ENCODE assay signal across 23 cellular contexts in genomic region chr14:71382315-71382714, GRCh38.
"Had no signal": no experiment of that assay in that cellular context is flagged by ENCODE, and none has a peak within 500 bp of the region (broad histone marks: within the 10 kb centered on the region; RNA-seq: fewer than 3 reads in every experiment).

No MANE protein-coding gene starts in this region.

- DNase-seq: activated CD4-positive, alpha-beta T cell treated with anti-CD3 and anti-CD28 coated beads, Interleukin-2, amount 10 ng/mL, durations not matched to agents 7 days and 5 days; activated CD8-positive, alpha-beta memory T cell treated with anti-CD3 and anti-CD28 coated beads, Interleukin-2, amount 10 ng/mL, durations not matched to agents 7 days and 5 days; activated CD8-positive, alpha-beta T cell treated with anti-CD3 and anti-CD28 coated beads for 36 hours; activated gamma-delta T cell; activated naive CD4-positive, alpha-beta T cell treated with anti-CD3 and anti-CD28 coated beads, Interleukin-2, amount 50 U/mL, for 16 hours; activated T-cell treated with anti-CD3 and anti-CD28 coated beads for 4 hours; anterior cingulate cortex; body of pancreas; dermis blood vessel endothelial cell; effector CD8-positive, alpha-beta T cell; erythroblast; foreskin keratinocyte; immature natural killer cell; left ventricle myocardium superior; mammary epithelial cell; midbrain; nephron progenitor cell; pancreas; right cardiac atrium; stimulated activated CD4-positive, alpha-beta T cell treated with anti-CD3 and anti-CD28 coated beads, Interleukin-1b, Interleukin-23, amount 100 ng/mL, for 48 hours; transverse colon had no signal

- H3K27ac Mint-ChIP-seq: activated CD4-positive, alpha-beta T cell treated with anti-CD3 and anti-CD28 coated beads, Interleukin-2, amount 10 ng/mL, durations not matched to agents 7 days and 5 days; activated CD8-positive, alpha-beta memory T cell treated with anti-CD3 and anti-CD28 coated beads, Interleukin-2, amount 10 ng/mL, durations not matched to agents 7 days and 5 days; activated CD8-positive, alpha-beta T cell treated with anti-CD3 and anti-CD28 coated beads for 36 hours; nephron progenitor cell had no signal

- H3K4me3 Mint-ChIP-seq: activated CD4-positive, alpha-beta T cell treated with anti-CD3 and anti-CD28 coated beads, Interleukin-2, amount 10 ng/mL, durations not matched to agents 7 days and 5 days; activated CD8-positive, alpha-beta memory T cell treated with anti-CD3 and anti-CD28 coated beads, Interleukin-2, amount 10 ng/mL, durations not matched to agents 7 days and 5 days; activated CD8-positive, alpha-beta T cell treated with anti-CD3 and anti-CD28 coated beads for 36 hours; immature natural killer cell; nephron progenitor cell had no signal

- FAIRE-seq: pancreas, urothelium cell line had no signal

- H3K27me3 Mint-ChIP-seq: activated CD4-positive, alpha-beta T cell treated with anti-CD3 and anti-CD28 coated beads, Interleukin-2, amount 10 ng/mL, durations not matched to agents 7 days and 5 days; activated CD8-positive, alpha-beta memory T cell treated with anti-CD3 and anti-CD28 coated beads, Interleukin-2, amount 10 ng/mL, durations not matched to agents 7 days and 5 days; activated CD8-positive, alpha-beta T cell treated with anti-CD3 and anti-CD28 coated beads for 36 hours had no signal

- ATAC-seq: activated CD4-positive, CD25-positive, alpha-beta regulatory T cell treated with anti-CD3 and anti-CD28 coated beads, Interleukin-2, amount 50 U/mL, for 24 hours; activated CD8-positive, alpha-beta memory T cell treated with anti-CD3 and anti-CD28 coated beads, Interleukin-2, amount 10 ng/mL, durations not matched to agents 7 days and 5 days; activated CD8-positive, alpha-beta T cell treated with anti-CD3 and anti-CD28 coated beads for 36 hours; body of pancreas; foreskin keratinocyte; left ventricle myocardium superior; pancreas; right cardiac atrium had no signal
